ENCODE assay signal across 9 cellular contexts in genomic region chr13:28859069-28859468, GRCh38.
"Had no signal": no experiment of that assay in that cellular context is flagged by ENCODE, and none has a peak within 500 bp of the region (broad histone marks: within the 10 kb centered on the region; RNA-seq: fewer than 3 reads in every experiment).

No MANE protein-coding gene starts in this region.

- H3K4me2 ChIP-seq: GM23338 had no signal

- H2AFZ ChIP-seq: GM23248, GM23338 had no signal

- H3K27ac Mint-ChIP-seq: GM23338, H9, HFFc6 had no signal

- H3K27ac ChIP-seq: GM23248 had no signal

- DNase-seq: GM23248, GOT3, H7, H9, HCEC 1CT, HFFc6 had no signal

- H3K9ac ChIP-seq: GM23248 had no signal

- H3K9me3 Mint-ChIP-seq: GM23338, HFFc6 had no signal

- H3K9me3 ChIP-seq: HAP-1 had no signal

- H3K4me3 ChIP-seq: GM23248, GM23338, HAP-1 had no signal

- H3K36me3 ChIP-seq: HAP-1 had no signal

- ATAC-seq: GM23338, HCT116 had no signal

- H3K4me3 Mint-ChIP-seq: GM23338, H9, HFFc6 had no signal

- H3K4me1 ChIP-seq: HAP-1 had no signal
